Comparison of ENCODE assay signal across 8 cellular contexts in the genomic region with DNA sequence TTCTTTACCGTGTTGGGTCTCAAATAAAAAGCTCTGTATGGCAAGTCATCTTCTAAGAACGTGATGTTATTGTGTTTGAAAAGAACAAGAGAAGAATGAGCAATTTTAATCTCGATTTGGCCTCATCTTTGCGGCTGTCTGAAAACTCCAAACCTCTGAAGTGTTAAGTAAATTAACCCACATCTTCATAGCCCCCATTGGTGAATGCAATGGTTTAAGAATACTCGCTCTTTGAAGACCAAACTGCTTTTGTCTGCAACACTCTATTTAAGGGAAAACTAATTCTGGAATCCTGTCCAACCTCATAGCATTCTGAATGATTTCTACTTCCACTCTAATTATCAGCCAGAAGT. TPM values are rescaled to one million over a fixed set of nuclear protein-coding genes. Genes with fewer than 3 reads are reported as not detected.
A peak's percentile ranks its signal among the peaks of the same experiment; 100 is the strongest.
DNase-seq lines count a peak whose midpoint lies in the region; ATAC-seq and TF ChIP-seq lines count a peak whose summit lies in the region.

No MANE protein-coding gene starts in this region.

- H3K36me3 Mint-ChIP-seq in brain (no peaks in the 10 kb centered on the region), nephron progenitor cell (ENCODE audit: low read depth) (no peaks in the 10 kb centered on the region)

- peak; percentile 12 for ATAC-seq in HG03095 (IDR thresholded peaks at IDR 0.05; ENCODE audit: unreplicated experiment)
- ATAC-seq in HG03097 (IDR thresholded peaks at IDR 0.05; ENCODE audit: low FRiP score, unreplicated experiment): no peak
- ATAC-seq in HG03139 (IDR thresholded peaks at IDR 0.05; ENCODE audit: unreplicated experiment): no peak
- ATAC-seq in HG02642 (IDR thresholded peaks at IDR 0.05; ENCODE audit: poor library complexity, unreplicated experiment): no peak

- H3K27ac Mint-ChIP-seq in brain: peak overlapping the region; percentile 94 to 98 (median 96)
- peak overlapping the region; percentile 97 for H3K27ac Mint-ChIP-seq in nephron progenitor cell

- H3K4me3 Mint-ChIP-seq in brain (peak overlapping the region; percentile 84 to 90 (median 86)), nephron progenitor cell (peak overlapping the region; percentile 84)

- no peak for DNase-seq in GM12865 (ENCODE audit: low read depth)
- no peak for DNase-seq in nephron progenitor cell
- DNase-seq in UCSD-AML1 (lab: John Stamatoyannopoulos, UW; ENCODE audit: unreplicated experiment): no peak

- peaks cover 4 to 18% (median 11%) of the 10 kb centered on the region in 5 experiments for H3K9me3 Mint-ChIP-seq in brain
- H3K9me3 Mint-ChIP-seq in nephron progenitor cell: peaks cover 26% of the 10 kb centered on the region

- TF ChIP-seq CTCF in GM12865 (IDR thresholded peaks at IDR 0.05; ENCODE audit: insufficient read depth, low read depth, low read length, missing control alignments) (no peak), brain (conservative IDR thresholded peaks at IDR 0.05) (peak; percentile 5 to 49), nephron progenitor cell (IDR thresholded peaks at IDR 0.05) (no peak)

- H3K27me3 Mint-ChIP-seq in brain (no peaks in the 10 kb centered on the region), nephron progenitor cell (ENCODE audit: low read depth, poor library complexity) (peaks cover 2% of the 10 kb centered on the region)

- peaks cover 36% of the 10 kb centered on the region for H3K4me1 Mint-ChIP-seq in brain
- peaks cover 34% of the 10 kb centered on the region for H3K4me1 Mint-ChIP-seq in nephron progenitor cell

- H3K4me3 ChIP-seq in GM12865 (ENCODE audit: low read depth, low read length): peak overlapping the region; percentile 62; the same call in 1 of the 2 replicates

RNA-seq across cellular contexts. Expression of a gene that starts 56.9 kb away (rescaled TPM):
- not detected for polyA plus RNA-seq in brain (ENCODE audit: insufficient read depth, low read depth, low replicate concordance)

Comparison
In these comparisons a context has a peak if more than half of its experiments do, and no peak if none do; other contexts are left out.
1. CTCF ChIP-seq: peak in brain (2 of 2); none in GM12865 (single experiment) and nephron progenitor cell (single experiment).